8 cellular contexts compared by ENCODE assay signal in genomic region chr12:113422030-113422900, GRCh38. TPM values are rescaled to one million over a fixed set of nuclear protein-coding genes. Genes with fewer than 3 reads are reported as not detected.
A peak's percentile ranks its signal among the peaks of the same experiment; 100 is the strongest.
DNase-seq lines count a peak whose midpoint lies in the region; ATAC-seq and TF ChIP-seq lines count a peak whose summit lies in the region.

Gene SDSL, plus strand, starts transcription at chr12:113422380. Its CDS starts 5,603 bp downstream, at chr12:113427983.

- H3K9me3 ChIP-seq in parathyroid adenoma (ENCODE audit: control insufficient read depth, low read length): no peaks in the 10 kb centered on the region

- peak; percentile 92 for ATAC-seq in GM18907 (IDR thresholded peaks at IDR 0.05; ENCODE audit: unreplicated experiment)
- ATAC-seq in HG03045 (IDR thresholded peaks at IDR 0.05; ENCODE audit: unreplicated experiment): peak; percentile 94

- DNase-seq in CD14-positive monocyte (ENCODE audit: low spot score) (peak; percentile 97), NCI-H446 (lab: John Stamatoyannopoulos, UW) (peak; percentile 10 to 82), cardiac septum (ENCODE audit: low spot score) (peak; percentile 86), NCI-H2171 treated with DMSO at 0.1 percent for 48 hours (lab: John Stamatoyannopoulos, UW) (no peak)
- peak; percentile 49 for DNase-seq in activated naive CD8-positive, alpha-beta T cell treated with anti-CD3 and anti-CD28 coated beads for 36 hours

- H3K9ac ChIP-seq in parathyroid adenoma: peak within 1 kb of the TSS; percentile 40

- H3K4me1 ChIP-seq in parathyroid adenoma: no peaks in the 10 kb centered on the region

- peak within 1 kb of the TSS; percentile 92 for H2AFZ ChIP-seq in parathyroid adenoma

- H3K4me3 ChIP-seq in parathyroid adenoma (ENCODE audit: low read depth, low read length): peak within 1 kb of the TSS; percentile 74

- peak within 1 kb of the TSS; percentile 83 for H3K4me2 ChIP-seq in parathyroid adenoma (ENCODE audit: low read length)

- H3K4me3 Mint-ChIP-seq in CD14-positive monocyte: peak within 1 kb of the TSS; percentile 92 to 98
- peak within 1 kb of the TSS; percentile 65 for H3K4me3 Mint-ChIP-seq in activated naive CD8-positive, alpha-beta T cell treated with anti-CD3 and anti-CD28 coated beads for 36 hours

- H3K36me3 ChIP-seq in parathyroid adenoma (ENCODE audit: control insufficient read depth, insufficient read depth, low read length): no peaks in the 10 kb centered on the region

- peak within 1 kb of the TSS; percentile 58 for H3K27ac ChIP-seq in parathyroid adenoma

- intact Hi-C loops in CD14-positive monocyte (cut with micrococcal nuclease) (loop anchor here (10.0 kb wide), 1 partner anchor 217 kb away; no protein-coding TSS in a partner anchor), cardiac septum (cut with DNase I) (loop anchor here (5.0 kb wide), 1 partner anchor 225 kb away; no protein-coding TSS in a partner anchor)

- no peaks in the 10 kb centered on the region for H3K27me3 Mint-ChIP-seq in CD14-positive monocyte (ENCODE audit: low read depth in 3 of 3)
- peaks cover 15% of the 10 kb centered on the region for H3K27me3 Mint-ChIP-seq in activated naive CD8-positive, alpha-beta T cell treated with anti-CD3 and anti-CD28 coated beads for 36 hours

- H3K9me3 Mint-ChIP-seq in CD14-positive monocyte: no peaks in the 10 kb centered on the region
- no peaks in the 10 kb centered on the region for H3K9me3 Mint-ChIP-seq in activated naive CD8-positive, alpha-beta T cell treated with anti-CD3 and anti-CD28 coated beads for 36 hours

- H3K4me1 Mint-ChIP-seq in CD14-positive monocyte: peaks cover 52% of the 10 kb centered on the region
- H3K4me1 Mint-ChIP-seq in activated naive CD8-positive, alpha-beta T cell treated with anti-CD3 and anti-CD28 coated beads for 36 hours: peaks cover 11% of the 10 kb centered on the region

- H3K27ac Mint-ChIP-seq in CD14-positive monocyte: peak within 1 kb of the TSS; percentile 95 to 99 (median 98)
- no peak within 1 kb of the TSS for H3K27ac Mint-ChIP-seq in activated naive CD8-positive, alpha-beta T cell treated with anti-CD3 and anti-CD28 coated beads for 36 hours

- no peak for TF ChIP-seq CTCF in CD14-positive monocyte (IDR thresholded peaks at IDR 0.05)
- TF ChIP-seq CTCF in parathyroid adenoma (IDR thresholded peaks at IDR 0.05): no peak

- H3K36me3 Mint-ChIP-seq in CD14-positive monocyte: peaks cover 0 to 3% of the 10 kb centered on the region in 2 donors
- H3K36me3 Mint-ChIP-seq in activated naive CD8-positive, alpha-beta T cell treated with anti-CD3 and anti-CD28 coated beads for 36 hours: no peaks in the 10 kb centered on the region

- H3K27me3 ChIP-seq in parathyroid adenoma (ENCODE audit: control insufficient read depth, insufficient read depth, low read length): no peaks in the 10 kb centered on the region

- H3K79me2 ChIP-seq in parathyroid adenoma: peaks cover 2% of the 10 kb centered on the region

RNA-seq across cellular contexts. Expression of gene SDSL, which starts in this region (rescaled TPM):
- 10 to 100 TPM in 1 of 2 donors, 1 to 10 TPM in 1; 6.5 to 10.0 TPM for polyA plus RNA-seq in CD14-positive monocyte
- total RNA-seq in activated naive CD8-positive, alpha-beta T cell treated with anti-CD3 and anti-CD28 coated beads for 36 hours: under 1 TPM; 0.25 to 0.36 TPM
- total RNA-seq in cardiac septum: 11.5 TPM

Comparison
In these comparisons a context has a peak if more than half of its experiments do, and no peak if none do; other contexts are left out.
1. Peak in DNase-seq in activated naive CD8-positive, alpha-beta T cell treated with anti-CD3 and anti-CD28 coated beads for 36 hours; RNA of the gene not detected or under 1 TPM.